ENCODE assay signal across 20 cellular contexts in the genomic region with DNA sequence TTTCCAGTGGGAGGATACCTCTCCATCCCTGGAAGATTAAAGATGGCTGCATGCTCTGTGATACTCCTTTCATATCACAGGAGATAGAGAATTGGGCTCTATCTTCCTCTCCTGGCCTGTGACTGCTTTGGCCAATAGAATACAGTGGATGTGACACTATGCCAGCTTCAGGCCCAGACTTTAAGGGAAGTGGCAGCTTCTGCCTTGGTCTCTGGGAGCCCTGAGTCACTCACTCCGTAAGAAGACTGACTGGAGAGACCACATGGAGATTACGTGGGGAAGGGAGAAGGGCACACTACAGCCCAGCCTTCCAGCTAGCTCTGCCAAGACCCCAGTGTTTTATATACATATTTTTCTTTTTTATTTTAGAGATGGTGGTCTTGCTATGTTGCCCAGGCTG. TPM values are rescaled to one million over a fixed set of nuclear protein-coding genes. Genes with fewer than 3 reads are reported as not detected.
DNase-seq lines count a peak whose midpoint lies in the region; ATAC-seq and TF ChIP-seq lines count a peak whose summit lies in the region.
"Had no signal": no experiment of that assay in that cellular context is flagged by ENCODE, and none has a peak within 500 bp of the region (broad histone marks: within the 10 kb centered on the region; RNA-seq: fewer than 3 reads in every experiment).

No MANE protein-coding gene starts in this region.

- peak overlapping the region; percentile 4 for H3K4me3 Mint-ChIP-seq in T-helper 2 cell treated with Interferon-gamma antibody and Interleukin-4, amounts not matched to agents 5 μg/mL and 100 μg/mL, for 36 hours
- no peak overlapping the region for H3K4me3 Mint-ChIP-seq in activated naive CD8-positive, alpha-beta T cell treated with anti-CD3 and anti-CD28 coated beads, Interleukin-2, amount 50 U/mL, for 24 hours
- H3K4me3 Mint-ChIP-seq in mesothelial cell of epicardium: no peak overlapping the region
- H3K4me3 Mint-ChIP-seq: activated CD4-positive, alpha-beta T cell treated with anti-CD3 and anti-CD28 coated beads, Interleukin-2, amount 10 ng/mL, durations not matched to agents 7 days and 5 days had no signal

- peak; percentile 67 for ATAC-seq in activated naive CD8-positive, alpha-beta T cell treated with anti-CD3 and anti-CD28 coated beads, Interleukin-2, amount 50 U/mL, for 24 hours
- ATAC-seq: left lobe of liver had no signal

- no peak overlapping the region for H3K4me3 ChIP-seq in sigmoid colon
- H3K4me3 ChIP-seq: breast epithelium, SK-N-MC, smooth muscle cell, thoracic aorta had no signal

- 61 to 65% methylated on average over 2 of the region's 2 CpGs for WGBS in sigmoid colon, 2 donors

- TF ChIP-seq EP300 in sigmoid colon (IDR thresholded peaks at IDR 0.05): no peak

- intact Hi-C loops in sigmoid colon (cut with DNase I): no loop called here

- no peak for DNase-seq in T-helper 2 cell treated with Interferon-gamma antibody and Interleukin-4, amounts not matched to agents 5 μg/mL and 100 μg/mL, for 36 hours (ENCODE audit: low spot score)
- no peak for DNase-seq in T-helper 2 cell
- peak; percentile 74 to 95 for DNase-seq in NOMO-1 (lab: John Stamatoyannopoulos, UW; ENCODE audit: unreplicated experiment in 2 of 2)
- no peak for DNase-seq in activated naive CD8-positive, alpha-beta T cell treated with anti-CD3 and anti-CD28 coated beads, Interleukin-2, amount 50 U/mL, for 24 hours
- peak; percentile 61 for DNase-seq in sigmoid colon
- no peak for DNase-seq in stimulated activated CD4-positive, alpha-beta T cell treated with anti-CD3 and anti-CD28 coated beads, Interleukin-4, amount 100 ng/mL, for 24 hours
- DNase-seq in NCI-H1436 (lab: John Stamatoyannopoulos, UW): no peak
- no peak for DNase-seq in mesothelial cell of epicardium (ENCODE audit: low spot score in 2 of 2, unreplicated experiment in 2 of 2)
- DNase-seq: 8988T; activated CD4-positive, alpha-beta T cell treated with anti-CD3 and anti-CD28 coated beads, Interleukin-2, amount 10 ng/mL, durations not matched to agents 7 days and 5 days; activated gamma-delta T cell; glutamatergic neuron; NCI-H2029 treated with DMSO at 0.1 percent for 48 hours; NCI-H748 treated with DMSO at 0.1 percent for 48 hours; nucleus accumbens had no signal

- no peaks in the 10 kb centered on the region for H3K36me3 Mint-ChIP-seq in T-helper 2 cell treated with Interferon-gamma antibody and Interleukin-4, amounts not matched to agents 5 μg/mL and 100 μg/mL, for 36 hours (ENCODE audit: low read depth)
- no peaks in the 10 kb centered on the region for H3K36me3 Mint-ChIP-seq in activated naive CD8-positive, alpha-beta T cell treated with anti-CD3 and anti-CD28 coated beads, Interleukin-2, amount 50 U/mL, for 24 hours (ENCODE audit: low read depth)
- H3K36me3 Mint-ChIP-seq in mesothelial cell of epicardium: no peaks in the 10 kb centered on the region

- H3K9me3 ChIP-seq in sigmoid colon: no peaks in the 10 kb centered on the region
- H3K9me3 ChIP-seq: breast epithelium, thoracic aorta had no signal

- no peaks in the 10 kb centered on the region for H3K9me3 Mint-ChIP-seq in T-helper 2 cell treated with Interferon-gamma antibody and Interleukin-4, amounts not matched to agents 5 μg/mL and 100 μg/mL, for 36 hours
- H3K9me3 Mint-ChIP-seq in activated naive CD8-positive, alpha-beta T cell treated with anti-CD3 and anti-CD28 coated beads, Interleukin-2, amount 50 U/mL, for 24 hours: no peaks in the 10 kb centered on the region
- H3K9me3 Mint-ChIP-seq in mesothelial cell of epicardium: no peaks in the 10 kb centered on the region
- H3K9me3 Mint-ChIP-seq: activated CD4-positive, alpha-beta T cell treated with anti-CD3 and anti-CD28 coated beads, Interleukin-2, amount 10 ng/mL, durations not matched to agents 7 days and 5 days had no signal

- TF ChIP-seq CTCF in sigmoid colon (IDR thresholded peaks at IDR 0.05) (no peak), mesothelial cell of epicardium (IDR thresholded peaks at IDR 0.05; ENCODE audit: unreplicated experiment) (no peak)

- H3K36me3 ChIP-seq in sigmoid colon: no peaks in the 10 kb centered on the region
- H3K36me3 ChIP-seq: breast epithelium, thoracic aorta had no signal

- H3K27ac Mint-ChIP-seq in T-helper 2 cell treated with Interferon-gamma antibody and Interleukin-4, amounts not matched to agents 5 μg/mL and 100 μg/mL, for 36 hours: no peak overlapping the region
- no peak overlapping the region for H3K27ac Mint-ChIP-seq in activated naive CD8-positive, alpha-beta T cell treated with anti-CD3 and anti-CD28 coated beads, Interleukin-2, amount 50 U/mL, for 24 hours
- no peak overlapping the region for H3K27ac Mint-ChIP-seq in mesothelial cell of epicardium
- H3K27ac Mint-ChIP-seq: activated CD4-positive, alpha-beta T cell treated with anti-CD3 and anti-CD28 coated beads, Interleukin-2, amount 10 ng/mL, durations not matched to agents 7 days and 5 days had no signal

- peaks cover 20% of the 10 kb centered on the region for H3K27me3 Mint-ChIP-seq in T-helper 2 cell treated with Interferon-gamma antibody and Interleukin-4, amounts not matched to agents 5 μg/mL and 100 μg/mL, for 36 hours (ENCODE audit: low read depth)
- peaks cover 14% of the 10 kb centered on the region for H3K27me3 Mint-ChIP-seq in activated naive CD8-positive, alpha-beta T cell treated with anti-CD3 and anti-CD28 coated beads, Interleukin-2, amount 50 U/mL, for 24 hours
- no peaks in the 10 kb centered on the region for H3K27me3 Mint-ChIP-seq in mesothelial cell of epicardium (ENCODE audit: low read depth)

- H3K4me1 ChIP-seq in sigmoid colon: no peaks in the 10 kb centered on the region
- H3K4me1 ChIP-seq: breast epithelium had no signal

- H3K27ac ChIP-seq in sigmoid colon: no peak overlapping the region
- H3K27ac ChIP-seq: breast epithelium, thoracic aorta had no signal

- H3K27me3 ChIP-seq in sigmoid colon: peaks cover 0 to 82% (median 33%) of the 10 kb centered on the region in 3 donors

- TF ChIP-seq POLR2A in sigmoid colon (IDR thresholded peaks at IDR 0.05): no peak

- peaks cover 45% of the 10 kb centered on the region for H3K4me1 Mint-ChIP-seq in T-helper 2 cell treated with Interferon-gamma antibody and Interleukin-4, amounts not matched to agents 5 μg/mL and 100 μg/mL, for 36 hours (ENCODE audit: low read depth)
- H3K4me1 Mint-ChIP-seq in activated naive CD8-positive, alpha-beta T cell treated with anti-CD3 and anti-CD28 coated beads, Interleukin-2, amount 50 U/mL, for 24 hours: peaks cover 43% of the 10 kb centered on the region
- peaks cover 12% of the 10 kb centered on the region for H3K4me1 Mint-ChIP-seq in mesothelial cell of epicardium

RNA-seq across cellular contexts. Expression of gene MMP9, which starts 10.4 kb away (rescaled TPM):
- total RNA-seq in sigmoid colon (under 1 TPM in 1 of 4 donors, not detected in 3; 0.27 TPM), mesothelial cell of epicardium (0.11 TPM in 1 of 3 replicates, not detected in the others)
- 10 to 100 TPM in 1 of 3 donors, 1 to 10 TPM in 1, under 1 TPM in 1; 0.60 to 27.1 (median 2.5) TPM for polyA plus RNA-seq in sigmoid colon
- total RNA-seq: activated CD4-positive, alpha-beta T cell treated with anti-CD3 and anti-CD28 coated beads, Interleukin-2, amount 10 ng/mL, durations not matched to agents 7 days and 5 days had no signal

RNA-seq across cellular contexts. Expression of gene ZNF335, which starts 26.3 kb away (rescaled TPM):
- total RNA-seq in sigmoid colon: 10 to 100 TPM; 12.0 to 24.4 (median 14.9) TPM
- 10 to 100 TPM in 1 of 3 donors, 1 to 10 TPM in 2; 5.4 to 17.1 (median 5.5) TPM for polyA plus RNA-seq in sigmoid colon
- total RNA-seq in mesothelial cell of epicardium: 31.1 to 33.5 TPM (median 31.6 TPM) in 3 replicates

RNA-seq across cellular contexts. Expression of gene SLC12A5, which starts 30.7 kb away (rescaled TPM):
- total RNA-seq in sigmoid colon (under 1 TPM in 1 of 4 donors, not detected in 3; 0.14 TPM), mesothelial cell of epicardium (6.9 to 9.1 TPM (median 7.7 TPM) in 3 replicates)
- 1 to 10 TPM in 1 of 3 donors, not detected in 2; 1.4 TPM for polyA plus RNA-seq in sigmoid colon
- total RNA-seq: left lobe of liver, thoracic aorta had no signal

Comparison
In these comparisons a context has a peak if more than half of its experiments do, and no peak if none do; other contexts are left out.
1. DNase-seq: peak in NOMO-1 (2 of 2) and sigmoid colon (single experiment); none in T-helper 2 cell treated with Interferon-gamma antibody and Interleukin-4, amounts not matched to agents 5 μg/mL and 100 μg/mL, for 36 hours (single experiment), T-helper 2 cell (0 of 5), activated naive CD8-positive, alpha-beta T cell treated with anti-CD3 and anti-CD28 coated beads, Interleukin-2, amount 50 U/mL, for 24 hours (single experiment), stimulated activated CD4-positive, alpha-beta T cell treated with anti-CD3 and anti-CD28 coated beads, Interleukin-4, amount 100 ng/mL, for 24 hours (single experiment), NCI-H1436 (single experiment) and mesothelial cell of epicardium (0 of 2).